Comparison of ENCODE assay signal across 8 cellular contexts in genomic region chr16:30813821-30814189, GRCh38. TPM values are rescaled to one million over a fixed set of nuclear protein-coding genes. Genes with fewer than 3 reads are reported as not detected.
DNase-seq lines count a peak whose midpoint lies in the region; TF ChIP-seq lines count a peak whose summit lies in the region.

No MANE protein-coding gene starts in this region.

- peak overlapping the region; percentile 91 for H3K27ac Mint-ChIP-seq in activated CD4-positive, alpha-beta T cell treated with anti-CD3 and anti-CD28 coated beads, Interleukin-2, amount 10 ng/mL, durations not matched to agents 7 days and 5 days

- H3K4me1 Mint-ChIP-seq in activated CD4-positive, alpha-beta T cell treated with anti-CD3 and anti-CD28 coated beads, Interleukin-2, amount 10 ng/mL, durations not matched to agents 7 days and 5 days: peaks cover 14% of the 10 kb centered on the region

- H3K9me3 Mint-ChIP-seq in activated CD4-positive, alpha-beta T cell treated with anti-CD3 and anti-CD28 coated beads, Interleukin-2, amount 10 ng/mL, durations not matched to agents 7 days and 5 days: no peaks in the 10 kb centered on the region

- intact Hi-C loops in left ventricle myocardium inferior (cut with micrococcal nuclease): no loop called here

- no peaks in the 10 kb centered on the region for H3K36me3 Mint-ChIP-seq in activated CD4-positive, alpha-beta T cell treated with anti-CD3 and anti-CD28 coated beads, Interleukin-2, amount 10 ng/mL, durations not matched to agents 7 days and 5 days (ENCODE audit: low read depth)

- H3K27me3 ChIP-seq in left ventricle myocardium inferior (ENCODE audit: low read depth) (no peaks in the 10 kb centered on the region), skeletal muscle tissue (ENCODE audit: control insufficient read depth in 3 of 3, insufficient read depth in 3 of 3, low read length in 3 of 3) (no peaks in the 10 kb centered on the region)

- no peaks in the 10 kb centered on the region for H3K27me3 Mint-ChIP-seq in activated CD4-positive, alpha-beta T cell treated with anti-CD3 and anti-CD28 coated beads, Interleukin-2, amount 10 ng/mL, durations not matched to agents 7 days and 5 days

- H3K4me3 ChIP-seq in left ventricle myocardium inferior (peak overlapping the region; percentile 64), skeletal muscle tissue (ENCODE audit: low read length in 3 of 3) (peak overlapping the region; percentile 82 to 87 (median 85))

- H3K4me1 ChIP-seq in left ventricle myocardium inferior (peaks cover 9% of the 10 kb centered on the region), skeletal muscle tissue (ENCODE audit: control insufficient read depth in 3 of 3, insufficient read depth in 3 of 3, low read length in 3 of 3) (peaks cover 5 to 14% (median 8%) of the 10 kb centered on the region in 3 donors)

- no peak for DNase-seq in activated CD4-positive, alpha-beta T cell treated with anti-CD3 and anti-CD28 coated beads, Interleukin-2, amount 10 ng/mL, durations not matched to agents 7 days and 5 days
- DNase-seq in activated CD4-positive, alpha-beta T cell treated with anti-CD3 and anti-CD28 coated beads for 48 hours: no peak
- DNase-seq in left ventricle myocardium inferior: no peak
- DNase-seq in amniotic stem cell (lab: John Stamatoyannopoulos, UW): no peak
- DNase-seq in NCI-H1694 treated with DMSO at 0.1 percent for 48 hours (lab: John Stamatoyannopoulos, UW): no peak
- DNase-seq in effector CD8-positive, alpha-beta T cell (lab: John Stamatoyannopoulos, UW): no peak

- peak overlapping the region; percentile 51 for H3K27ac ChIP-seq in VCaP
- peak overlapping the region; percentile 85 for H3K27ac ChIP-seq in left ventricle myocardium inferior (replicated peaks)
- H3K27ac ChIP-seq in skeletal muscle tissue (ENCODE audit: low read depth, low read length): peak overlapping the region; percentile 78

- CTCF ChIA-PET in activated CD4-positive, alpha-beta T cell treated with anti-CD3 and anti-CD28 coated beads, Interleukin-2, amount 10 ng/mL, durations not matched to agents 7 days and 5 days (lab: Charles Lee): interaction anchor here (0.6 to 3.4 kb wide), 21 partner anchors 8 to 403 kb away, joined by 3 to 26 read pairs (median 4); partner anchors contain the start of gene PYDC1

- POLR2A ChIA-PET in activated CD4-positive, alpha-beta T cell treated with anti-CD3 and anti-CD28 coated beads, Interleukin-2, amount 10 ng/mL, durations not matched to agents 7 days and 5 days (lab: Charles Lee): no interaction called here

- H3K9me3 ChIP-seq in left ventricle myocardium inferior (replicated peaks) (no peaks in the 10 kb centered on the region), skeletal muscle tissue (ENCODE audit: control insufficient read depth in 3 of 3, low read length in 3 of 3) (no peaks in the 10 kb centered on the region)

- peak overlapping the region; percentile 80 to 91 (median 87) for H3K9ac ChIP-seq in skeletal muscle tissue (ENCODE audit: low read depth in 1 of 3, low read length in 3 of 3)

- no peaks in the 10 kb centered on the region for H3K36me3 ChIP-seq in left ventricle myocardium inferior
- no peaks in the 10 kb centered on the region for H3K36me3 ChIP-seq in skeletal muscle tissue (ENCODE audit: control insufficient read depth in 3 of 3, insufficient read depth in 3 of 3, low read length in 3 of 3)

- peak overlapping the region; percentile 87 for H3K4me3 Mint-ChIP-seq in activated CD4-positive, alpha-beta T cell treated with anti-CD3 and anti-CD28 coated beads, Interleukin-2, amount 10 ng/mL, durations not matched to agents 7 days and 5 days

- no peak for TF ChIP-seq CTCF in VCaP (conservative IDR thresholded peaks at IDR 0.05)
- no peak for TF ChIP-seq CTCF in left ventricle myocardium inferior (IDR thresholded peaks at IDR 0.05; ENCODE audit: borderline replicate concordance)

RNA-seq across cellular contexts. Expression of gene ZNF629, which starts 26.8 kb away (rescaled TPM):
- total RNA-seq in activated CD4-positive, alpha-beta T cell treated with anti-CD3 and anti-CD28 coated beads, Interleukin-2, amount 10 ng/mL, durations not matched to agents 7 days and 5 days: 1 to 10 TPM; 1.4 TPM
- total RNA-seq in left ventricle myocardium inferior (21.1 TPM), skeletal muscle tissue (5.7 TPM)

RNA-seq across cellular contexts. Expression of gene RNF40, which starts 51.7 kb away (rescaled TPM):
- total RNA-seq in activated CD4-positive, alpha-beta T cell treated with anti-CD3 and anti-CD28 coated beads, Interleukin-2, amount 10 ng/mL, durations not matched to agents 7 days and 5 days: 100 to 1,000 TPM in 1 of 2 experiments, 10 to 100 TPM in 1; 81.9 to 101 TPM
- total RNA-seq in left ventricle myocardium inferior: 35.6 TPM
- total RNA-seq in skeletal muscle tissue: 50.6 TPM

RNA-seq across cellular contexts. Expression of gene CFAP119, which starts 51.9 kb away (rescaled TPM):
- 1 to 10 TPM; 2.2 to 3.0 TPM for total RNA-seq in activated CD4-positive, alpha-beta T cell treated with anti-CD3 and anti-CD28 coated beads, Interleukin-2, amount 10 ng/mL, durations not matched to agents 7 days and 5 days
- total RNA-seq in left ventricle myocardium inferior (0.69 TPM), skeletal muscle tissue (1.6 TPM)
